Comparison of ENCODE assay signal across 11 cellular contexts in genomic region chr16:85569039-85569614, GRCh38. TPM values are rescaled to one million over a fixed set of nuclear protein-coding genes. Genes with fewer than 3 reads are reported as not detected.
DNase-seq lines count a peak whose midpoint lies in the region; ATAC-seq, FAIRE-seq and TF ChIP-seq lines count a peak whose summit lies in the region.
"Had no signal": no experiment of that assay in that cellular context is flagged by ENCODE, and none has a peak within 500 bp of the region (broad histone marks: within the 10 kb centered on the region; RNA-seq: fewer than 3 reads in every experiment).

No MANE protein-coding gene starts in this region.

- peaks cover 53% of the 10 kb centered on the region for H3K27me3 Mint-ChIP-seq in neural crest cell (ENCODE audit: low read depth)

- dilution Hi-C loops in IMR-90 (cut with HindIII; ENCODE audit: low sequenced_read_pairs, unreplicated experiment): no loop called here

- H4K8ac ChIP-seq in IMR-90 (ENCODE audit: low read depth in 2 of 2, low read length in 2 of 2): peak overlapping the region in 1 of 2 experiments; percentile 9; a peak in 1 of 4 replicates

- H3K9me3 ChIP-seq in IMR-90 (ENCODE audit: control insufficient read depth, insufficient read depth, low read length): peaks cover 2% of the 10 kb centered on the region; the same call in 1 of the 2 replicates

- BruUV-seq in IMR-90 (replicated peaks; lab: Mats Ljungman, UMichigan): no TSS peak

- H3K27me3 ChIP-seq in IMR-90 (ENCODE audit: control insufficient read depth, insufficient read depth, low read length): no peaks in the 10 kb centered on the region
- no peaks in the 10 kb centered on the region for H3K27me3 ChIP-seq in brain microvascular endothelial cell (replicated peaks)

- DNase-seq in IMR-90: no peak
- no peak for DNase-seq in brain microvascular endothelial cell
- no peak for DNase-seq in neural crest cell (ENCODE audit: low read depth, low spot score)
- DNase-seq in HEK293T (ENCODE audit: extremely low spot score): no peak
- DNase-seq in frontal cortex (ENCODE audit: low spot score in 2 of 2): no peak
- DNase-seq: foreskin keratinocyte, Karpas-422, left ventricle myocardium inferior had no signal

- H4K20me1 ChIP-seq in IMR-90 (ENCODE audit: insufficient read depth, low read length): peaks cover 94% of the 10 kb centered on the region

- TF ChIP-seq RAD21 in IMR-90 (IDR thresholded peaks at IDR 0.05; ENCODE audit: low read length): no peak

- H3K14ac ChIP-seq in IMR-90 (replicated peaks; ENCODE audit: low read depth, low read length): peak overlapping the region; percentile 33; the same call in 1 of the 2 replicates

- CTCF ChIA-PET in IMR-90 (lab: Yijun Ruan, JAX): no interaction called here
- CTCF ChIA-PET in HEK293T (lab: Yijun Ruan, JAX): interaction anchor here (0.6 kb wide), 1 partner anchor 40 kb away, joined by 3 read pairs; no protein-coding TSS in a partner anchor

- no peak overlapping the region for H3K27ac Mint-ChIP-seq in neural crest cell (ENCODE audit: unreplicated experiment)

- intact Hi-C loops in IMR-90 (cut with micrococcal nuclease): no loop called here

- H3K4me2 ChIP-seq in IMR-90 (ENCODE audit: low read depth, low read length): no peak overlapping the region

- peaks cover 22 to 92% of the 10 kb centered on the region in 2 experiments for H3K79me1 ChIP-seq in IMR-90 (ENCODE audit: low read depth in 1 of 2, low read length in 2 of 2)

- H3K4me1 Mint-ChIP-seq in neural crest cell: peaks cover 73% of the 10 kb centered on the region

- H3K9ac ChIP-seq in IMR-90 (ENCODE audit: low read depth, low read length): no peak overlapping the region

- in situ Hi-C loops in IMR-90 (cut with MboI; ENCODE audit: low sequenced_read_pairs) (no loop called here), brain microvascular endothelial cell (cut with HindIII; ENCODE audit: low pct_ligation_motif_present, low sequenced_read_pairs) (no loop called here)

- no peak overlapping the region for H3K56ac ChIP-seq in IMR-90 (ENCODE audit: extremely low read depth, insufficient read depth, low read length)

- peaks cover 24% of the 10 kb centered on the region for H3K9me1 ChIP-seq in IMR-90 (ENCODE audit: insufficient read depth, low read length)

- H2BK5ac ChIP-seq in IMR-90 (ENCODE audit: low read depth, low read length, poor library complexity, severe bottlenecking): no peak overlapping the region

- H4K5ac ChIP-seq in IMR-90 (ENCODE audit: low read depth, low read length): no peak overlapping the region

- no peak overlapping the region for H2BK15ac ChIP-seq in IMR-90 (ENCODE audit: low read depth, low read length)

- H3K36me3 Mint-ChIP-seq in neural crest cell (ENCODE audit: low read depth): no peaks in the 10 kb centered on the region

- H3K18ac ChIP-seq in IMR-90 (ENCODE audit: low read depth, low read length): no peak overlapping the region

- no peak overlapping the region for H2BK20ac ChIP-seq in IMR-90 (ENCODE audit: low read depth, low read length)

- H2AFZ ChIP-seq in IMR-90 (replicated peaks; ENCODE audit: low read length, poor library complexity): peak overlapping the region; percentile 17

- H3K4me1 ChIP-seq in IMR-90 (ENCODE audit: control insufficient read depth, insufficient read depth, low read length): peaks cover 10% of the 10 kb centered on the region
- H3K4me1 ChIP-seq: foreskin keratinocyte had no signal

- TF ChIP-seq CTCF in C4-2B (conservative IDR thresholded peaks at IDR 0.05) (no peak), IMR-90 (conservative IDR thresholded peaks at IDR 0.05; ENCODE audit: low read depth, low read length) (no peak), brain microvascular endothelial cell (IDR thresholded peaks at IDR 0.05; ENCODE audit: low read depth, low read length, missing control alignments) (no peak), neural crest cell (conservative IDR thresholded peaks at IDR 0.05) (no peak)

- no peak overlapping the region for H3K4ac ChIP-seq in IMR-90 (ENCODE audit: low read depth, low read length)

- H3K4me3 ChIP-seq in IMR-90 (ENCODE audit: insufficient read depth, low read depth, low read length): no peak overlapping the region
- no peak overlapping the region for H3K4me3 ChIP-seq in brain microvascular endothelial cell (ENCODE audit: low read depth, low read length)
- H3K4me3 ChIP-seq: left ventricle myocardium inferior had no signal

- TF ChIP-seq POLR2A in IMR-90 (IDR thresholded peaks at IDR 0.05; ENCODE audit: low read depth, low read length): no peak

- POLR2A ChIA-PET in IMR-90 (lab: Charles Lee; ENCODE audit: unreplicated experiment) (no interaction called here), HEK293T (lab: Yijun Ruan, JAX) (no interaction called here)

- H2AK9ac ChIP-seq in IMR-90 (replicated peaks; ENCODE audit: low read depth, low read length, poor library complexity): peak overlapping the region; percentile 31

- ATAC-seq in IMR-90 (ENCODE audit: low read depth) (no peak), GM21360 (IDR thresholded peaks at IDR 0.05; ENCODE audit: unreplicated experiment) (no peak), GM18511 (IDR thresholded peaks at IDR 0.05; ENCODE audit: unreplicated experiment) (no peak)
- ATAC-seq: foreskin keratinocyte had no signal

- no peak overlapping the region for H4K91ac ChIP-seq in IMR-90 (ENCODE audit: insufficient read depth, low read depth, low read length)

- no peak overlapping the region; the same call in 1 of the 2 replicates for H3K23ac ChIP-seq in IMR-90 (ENCODE audit: low read depth, low read length)

- H2BK120ac ChIP-seq in IMR-90 (ENCODE audit: low read depth, low read length): no peak overlapping the region

- WGBS in IMR-90 (ENCODE audit: extremely low coverage in 2 of 2, insufficient read length in 1 of 2), 2 experiments: 100% methylated on average over 6 of the region's 11 CpGs; no CpG with 5 or more reads in 1 of the 2 experiments

- H3K27ac ChIP-seq in C4-2B (peak overlapping the region; percentile 87), IMR-90 (ENCODE audit: insufficient read depth, low read length) (no peak overlapping the region), brain microvascular endothelial cell (peak overlapping the region; percentile 38)
- H3K27ac ChIP-seq: foreskin keratinocyte, left ventricle myocardium inferior had no signal

- H3K9me3 Mint-ChIP-seq in neural crest cell: no peaks in the 10 kb centered on the region

- FAIRE-seq in frontal cortex (lab: Jason Lieb, UNC): no peak

- peak overlapping the region; percentile 63 for H3K4me3 Mint-ChIP-seq in neural crest cell

- H3K36me3 ChIP-seq in IMR-90 (ENCODE audit: control insufficient read depth, insufficient read depth, low read length): peaks cover 4% of the 10 kb centered on the region; the same call in 1 of the 2 replicates
- no peaks in the 10 kb centered on the region for H3K36me3 ChIP-seq in brain microvascular endothelial cell (replicated peaks)
- H3K36me3 ChIP-seq: left ventricle myocardium inferior had no signal

- 0 out of 2 replicates have a peak overlapping the region, but pooled peaks have one; percentile 27 for H2AK5ac ChIP-seq in IMR-90 (ENCODE audit: low read depth, low read length)

TF ChIP-seq in IMR-90, 13 proteins besides CTCF, POLR2A, EP300 and RAD21:
- TF ChIP-seq RCOR1 (IDR thresholded peaks at IDR 0.05; ENCODE audit: insufficient replicate concordance, low read length) (no peak), SMC3 (IDR thresholded peaks at IDR 0.05; ENCODE audit: low read depth, low read length) (no peak)

TF ChIP-seq in HEK293T, 16 proteins besides CTCF, POLR2A, EP300 and RAD21:
- TF ChIP-seq FOXM1 (IDR thresholded peaks at IDR 0.05; ENCODE audit: borderline replicate concordance) (no peak), FOXA1 (IDR thresholded peaks at IDR 0.05) (no peak), ZNF384 (IDR thresholded peaks at IDR 0.05) (no peak), CTBP1 (IDR thresholded peaks at IDR 0.05; ENCODE audit: borderline replicate concordance) (no peak), HDGF (IDR thresholded peaks at IDR 0.05; ENCODE audit: borderline replicate concordance) (no peak), ARNT (IDR thresholded peaks at IDR 0.05) (no peak), NFRKB (IDR thresholded peaks at IDR 0.05) (no peak), SP1 (IDR thresholded peaks at IDR 0.05) (no peak), FOXK2 (IDR thresholded peaks at IDR 0.05) (no peak), L3MBTL2 (conservative IDR thresholded peaks at IDR 0.05) (no peak), ELF4 (IDR thresholded peaks at IDR 0.05) (no peak), TARDBP (IDR thresholded peaks at IDR 0.05) (no peak), LEF1 (IDR thresholded peaks at IDR 0.05; ENCODE audit: borderline replicate concordance) (no peak), BHLHE40 (IDR thresholded peaks at IDR 0.05; ENCODE audit: borderline replicate concordance) (no peak), SUZ12 (IDR thresholded peaks at IDR 0.05) (no peak)
- TF ChIP-seq, protein P1, sequence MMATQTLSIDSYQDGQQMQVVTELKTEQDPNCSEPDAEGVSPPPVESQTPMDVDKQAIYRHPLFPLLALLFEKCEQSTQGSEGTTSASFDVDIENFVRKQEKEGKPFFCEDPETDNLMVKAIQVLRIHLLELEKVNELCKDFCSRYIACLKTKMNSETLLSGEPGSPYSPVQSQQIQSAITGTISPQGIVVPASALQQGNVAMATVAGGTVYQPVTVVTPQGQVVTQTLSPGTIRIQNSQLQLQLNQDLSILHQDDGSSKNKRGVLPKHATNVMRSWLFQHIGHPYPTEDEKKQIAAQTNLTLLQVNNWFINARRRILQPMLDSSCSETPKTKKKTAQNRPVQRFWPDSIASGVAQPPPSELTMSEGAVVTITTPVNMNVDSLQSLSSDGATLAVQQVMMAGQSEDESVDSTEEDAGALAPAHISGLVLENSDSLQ (IDR thresholded peaks at IDR 0.05): no peak

RNA-seq across cellular contexts. Expression of gene GSE1, which starts 44.0 kb away (rescaled TPM):
- total RNA-seq in IMR-90 (2012; rRNA removed) (9.4 and 14.9 TPM in 2 replicates), neural crest cell (26.7 and 27.3 TPM in 2 replicates), frontal cortex (13.9 TPM)
- 25.5 and 30.8 TPM in 2 replicates for polyA plus RNA-seq in IMR-90 (2012; rRNA removed)
- 17.0 and 25.6 TPM in 2 replicates for polyA plus RNA-seq in IMR-90 (2012; cell fraction: cytosol; rRNA removed)
- polyA plus RNA-seq in IMR-90 (2012; cell fraction: nucleus; rRNA removed; ENCODE audit: low replicate concordance): 79.5 and 93.9 TPM in 2 replicates
